29 cellular contexts compared by ENCODE assay signal in the genomic region with DNA sequence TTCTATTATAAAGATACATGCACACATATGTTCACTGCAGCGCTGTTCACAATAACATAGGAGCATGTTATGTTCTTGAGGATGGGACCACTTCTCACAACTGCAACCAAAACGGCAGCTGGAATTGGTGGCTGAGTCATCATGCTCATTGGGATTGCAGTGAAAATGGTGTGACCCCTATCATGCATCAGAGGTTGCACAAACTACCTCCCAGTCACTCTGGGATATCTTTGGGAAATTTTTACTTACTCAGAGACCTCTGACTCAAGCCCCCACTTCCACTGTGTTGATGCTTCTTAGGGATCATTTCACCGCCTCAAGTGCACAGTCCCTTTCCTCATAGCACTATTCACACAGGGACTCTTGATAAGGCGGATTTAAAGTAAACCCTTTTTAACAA.
"Had no signal": no experiment of that assay in that cellular context is flagged by ENCODE, and none has a peak within 500 bp of the region (broad histone marks: within the 10 kb centered on the region; RNA-seq: fewer than 3 reads in every experiment).

No MANE protein-coding gene starts in this region.

- H3K4me1 ChIP-seq: adrenal gland, colonic mucosa, prostate gland, suprapubic skin, transverse colon, vagina had no signal

- H3K27ac ChIP-seq: adrenal gland, colonic mucosa, epithelial cell of prostate, prostate gland, suprapubic skin, transverse colon, vagina had no signal

- H3K4me1 Mint-ChIP-seq: endodermal cell, nephron, WTC11 had no signal

- H3K9me3 ChIP-seq: adrenal gland, colonic mucosa, prostate gland, suprapubic skin, transverse colon, vagina had no signal

- H3K36me3 ChIP-seq: adrenal gland, colonic mucosa, prostate gland, suprapubic skin, transverse colon, vagina had no signal

- H3K27ac Mint-ChIP-seq: activated CD4-positive, alpha-beta memory T cell treated with anti-CD3 and anti-CD28 coated beads for 36 hours; activated naive CD4-positive, alpha-beta T cell treated with anti-CD3 and anti-CD28 coated beads, Interleukin-2, amount 50 U/mL, for 72 hours; activated T-helper 1 cell treated with anti-CD3 and anti-CD28 coated beads, Interleukin-12 subunit alpha, Interleukin-12 subunit beta, Interleukin-2, Interleukin-4 antibody, amounts not matched to agents 30 ng/mL and 10 ng/mL and 1 ng/mL, durations not matched to agents 14 hours and 24 hours and 36 hours; endodermal cell; mesothelial cell of epicardium; nephron; stimulated activated naive CD8-positive, alpha-beta T cell treated with anti-CD3 and anti-CD28 coated beads, Interleukin-15, Interleukin-2, amounts not matched to agents 100 ng/mL and 50 ng/mL, for 24 hours; T-helper 2 cell treated with Interferon-gamma antibody and Interleukin-4, amounts not matched to agents 5 μg/mL and 100 μg/mL, for 36 hours; WTC11 had no signal

- DNase-seq: activated CD4-positive, alpha-beta memory T cell treated with anti-CD3 and anti-CD28 coated beads for 36 hours; activated CD4-positive, alpha-beta T cell treated with anti-CD3 and anti-CD28 coated beads for 4 hours; activated gamma-delta T cell treated with Interleukin-2 at 50 U/mL for 16 hours; activated T-cell treated with anti-CD3 and anti-CD28 coated beads for 4 hours; adrenal gland; caudate nucleus; colonic mucosa; endodermal cell; hippocampal formation; kidney; nucleus accumbens; right cardiac atrium; small intestine; stimulated activated CD4-positive, alpha-beta T cell treated with anti-CD3 and anti-CD28 coated beads, Interleukin-15, amount 100 ng/mL, for 24 hours; stimulated activated CD4-positive, alpha-beta T cell treated with anti-CD3 and anti-CD28 coated beads, Interleukin-2, amount 100 ng/mL, for 48 hours; transverse colon had no signal

- H3K27me3 ChIP-seq: adrenal gland, colonic mucosa, suprapubic skin, transverse colon, vagina had no signal

- H3K27me3 Mint-ChIP-seq: activated CD4-positive, alpha-beta memory T cell treated with anti-CD3 and anti-CD28 coated beads for 36 hours; stimulated activated naive CD8-positive, alpha-beta T cell treated with anti-CD3 and anti-CD28 coated beads, Interleukin-15, Interleukin-2, amounts not matched to agents 100 ng/mL and 50 ng/mL, for 24 hours had no signal

- H3K9me3 Mint-ChIP-seq: stimulated activated naive CD8-positive, alpha-beta T cell treated with anti-CD3 and anti-CD28 coated beads, Interleukin-15, Interleukin-2, amounts not matched to agents 100 ng/mL and 50 ng/mL, for 24 hours had no signal

- H3K36me3 Mint-ChIP-seq: activated CD4-positive, alpha-beta memory T cell treated with anti-CD3 and anti-CD28 coated beads for 36 hours; activated naive CD4-positive, alpha-beta T cell treated with anti-CD3 and anti-CD28 coated beads, Interleukin-2, amount 50 U/mL, for 72 hours; WTC11 had no signal

- ATAC-seq: activated naive CD4-positive, alpha-beta T cell treated with anti-CD3 and anti-CD28 coated beads, Interleukin-2, amount 50 U/mL, for 72 hours; left lobe of liver; right cardiac atrium; WTC11 had no signal

- H3K4me3 Mint-ChIP-seq: activated CD4-positive, alpha-beta memory T cell treated with anti-CD3 and anti-CD28 coated beads for 36 hours; activated T-helper 1 cell treated with anti-CD3 and anti-CD28 coated beads, Interleukin-12 subunit alpha, Interleukin-12 subunit beta, Interleukin-2, Interleukin-4 antibody, amounts not matched to agents 30 ng/mL and 10 ng/mL and 1 ng/mL, durations not matched to agents 14 hours and 24 hours and 36 hours; endodermal cell; mesothelial cell of epicardium; nephron; stimulated activated naive CD8-positive, alpha-beta T cell treated with anti-CD3 and anti-CD28 coated beads, Interleukin-15, Interleukin-2, amounts not matched to agents 100 ng/mL and 50 ng/mL, for 24 hours; T-helper 2 cell treated with Interferon-gamma antibody and Interleukin-4, amounts not matched to agents 5 μg/mL and 100 μg/mL, for 36 hours; WTC11 had no signal

- H3K4me3 ChIP-seq: adrenal gland, colonic mucosa, lung, prostate gland, suprapubic skin, transverse colon, vagina had no signal
